ENCODE assay signal across 8 cellular contexts in genomic region chr9:137129456-137130175, GRCh38. TPM values are rescaled to one million over a fixed set of nuclear protein-coding genes. Genes with fewer than 3 reads are reported as not detected.
DNase-seq lines count a peak whose midpoint lies in the region; ATAC-seq and TF ChIP-seq lines count a peak whose summit lies in the region.

No MANE protein-coding gene starts in this region.

- H3K36me3 ChIP-seq in OCI-LY7 (ENCODE audit: insufficient read depth, low read length), result no peaks in the 10 kb centered on the region

- intact Hi-C loops in OCI-LY7 (cut with micrococcal nuclease; ENCODE audit: unreplicated experiment), result loop anchor here (1.0 kb wide), 1 partner anchor 22 kb away; no protein-coding TSS in a partner anchor

- peak overlapping the region; percentile 31; the same call in 1 of the 2 replicates for H2AFZ ChIP-seq in OCI-LY7 (ENCODE audit: low read length)

- peak overlapping the region; percentile 96 for H3K4me2 ChIP-seq in OCI-LY7 (ENCODE audit: low read length)

- H4K20me1 ChIP-seq in OCI-LY7 (ENCODE audit: insufficient read depth, low read length), result no peaks in the 10 kb centered on the region

- TF ChIP-seq POLR2A in erythroblast (IDR thresholded peaks at IDR 0.05; ENCODE audit: low read length), result peak; percentile 89

- peaks cover 54% of the 10 kb centered on the region; the same call in 1 of the 2 replicates for H3K79me2 ChIP-seq in OCI-LY7 (ENCODE audit: insufficient read depth, low read depth, low read length)

- peak; percentile 69 for ATAC-seq in GM21447 (IDR thresholded peaks at IDR 0.05; ENCODE audit: unreplicated experiment)

- BruUV-seq in OCI-LY7 (replicated peaks; lab: Mats Ljungman, UMichigan), result no TSS peak

- DNase-seq in D341Med (ENCODE audit: low spot score) (peak; percentile 96), HuH-7.5 (ENCODE audit: low spot score) (peak; percentile 97), OCI-LY7 (ENCODE audit: low spot score) (peak; percentile 94), activated T-cell treated with anti-CD3 and anti-CD28 coated beads for 48 hours (ENCODE audit: low read depth) (peak; percentile 90), erythroblast (lab: John Stamatoyannopoulos, UW) (peak; percentile 94 to 95), mucosa of gallbladder (ENCODE audit: low spot score) (peak; percentile 91)
- peak; percentile 66 to 75 for DNase-seq in stimulated activated CD8-positive, alpha-beta memory T cell treated with anti-CD3 and anti-CD28 coated beads, Interleukin-4, amount 100 ng/mL, for 1 hour (ENCODE audit: low read depth in 2 of 2, low spot score in 1 of 2)

- H3K27ac ChIP-seq in OCI-LY7 (ENCODE audit: low read depth, low read length, poor library complexity, severe bottlenecking), result peak overlapping the region; percentile 92

- CTCF ChIA-PET in OCI-LY7 (lab: Charles Lee; ENCODE audit: unreplicated experiment), result interaction anchor here (0.5 to 1.4 kb wide), 8 partner anchors 18 to 109 kb away, joined by 3 to 9 read pairs (median 5); partner anchors contain the start of gene SAPCD2

- H3K4me1 ChIP-seq in OCI-LY7 (ENCODE audit: insufficient read depth, low read length, poor library complexity, severe bottlenecking), result peaks cover 35% of the 10 kb centered on the region

- H3K9me2 ChIP-seq in OCI-LY7 (ENCODE audit: insufficient read depth, low read length), result no peaks in the 10 kb centered on the region

- POLR2A ChIA-PET in OCI-LY7 (lab: Charles Lee), result interaction anchor here (0.7 to 3.4 kb wide), 16 partner anchors 8 to 135 kb away, joined by 3 to 52 read pairs (median 4); partner anchors contain the start of genes NELFB, RNF208, SAPCD2 and TPRN

- H3K9me3 ChIP-seq in OCI-LY7 (ENCODE audit: low read length), result no peaks in the 10 kb centered on the region

- peak overlapping the region; percentile 94 for H3K4me3 ChIP-seq in OCI-LY7 (ENCODE audit: low read depth, low read length, poor library complexity, severe bottlenecking)

- TF ChIP-seq CTCF in OCI-LY7 (conservative IDR thresholded peaks at IDR 0.05; ENCODE audit: low read length), result no peak

RNA-seq across cellular contexts. Expression of gene GRIN1, which starts 9.3 kb away (rescaled TPM):
- total RNA-seq in OCI-LY7 (2014; rRNA removed; shearing (Covaris generic)), result 0.06 TPM in 1 of 2 replicates, not detected in the other
- 0.15 and 0.55 TPM in 2 replicates for total RNA-seq in OCI-LY7 (2022)
- 0.83 TPM for total RNA-seq in mucosa of gallbladder

RNA-seq across cellular contexts. Expression of gene DPP7, which starts 15.1 kb away (rescaled TPM):
- total RNA-seq in OCI-LY7 (2014; rRNA removed; shearing (Covaris generic)), result 173 and 182 TPM in 2 replicates
- total RNA-seq in OCI-LY7 (2022), result 154 TPM in 2 replicates
- total RNA-seq in mucosa of gallbladder, result 199 TPM

RNA-seq across cellular contexts. Expression of gene LRRC26, which starts 40.2 kb away (rescaled TPM):
- 0.21 TPM in 1 of 2 replicates, not detected in the other for total RNA-seq in OCI-LY7 (2014; rRNA removed; shearing (Covaris generic))
- not detected in 2 replicates for total RNA-seq in OCI-LY7 (2022)
- 0.43 TPM for total RNA-seq in mucosa of gallbladder

RNA-seq across cellular contexts. Expression of gene TMEM210, which starts 42.2 kb away (rescaled TPM):
- total RNA-seq in OCI-LY7 (2014; rRNA removed; shearing (Covaris generic)), result not detected in 2 replicates
- total RNA-seq in OCI-LY7 (2022) (not detected in 2 replicates), mucosa of gallbladder (not detected)

RNA-seq across cellular contexts. Expression of gene MAN1B1, which starts 42.8 kb away (rescaled TPM):
- total RNA-seq in OCI-LY7 (2014; rRNA removed; shearing (Covaris generic)), result 22.5 and 32.7 TPM in 2 replicates
- total RNA-seq in OCI-LY7 (2022), result 38.8 and 43.4 TPM in 2 replicates
- total RNA-seq in mucosa of gallbladder, result 59.8 TPM

Comparison
In these comparisons a context has a peak if more than half of its experiments do, and no peak if none do; other contexts are left out.
1. Peak in every context shown above with its lines: DNase-seq, ATAC-seq, H3K4me3 ChIP-seq and H3K27ac ChIP-seq.